In the genomic region with DNA sequence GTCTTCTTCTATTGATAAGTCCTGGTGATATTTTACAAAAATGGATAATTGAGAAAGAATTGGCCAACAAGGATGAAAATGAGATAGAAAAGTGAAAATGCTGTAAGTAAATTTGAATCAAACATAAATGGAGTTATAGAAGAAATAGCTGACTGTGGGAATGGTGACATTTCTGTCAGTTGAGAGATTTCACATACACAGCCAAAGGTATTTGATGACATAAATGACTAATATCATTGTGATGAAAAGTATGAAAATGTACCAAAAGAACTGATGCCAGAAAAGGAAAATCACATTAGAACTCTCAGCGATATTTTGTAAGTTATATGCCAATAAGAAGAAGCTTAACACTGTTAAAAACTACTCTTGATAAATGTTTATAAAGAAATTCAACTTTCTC, we compare ENCODE assay signal across 16 cellular contexts. TPM values are rescaled to one million over a fixed set of nuclear protein-coding genes. Genes with fewer than 3 reads are reported as not detected.
"Had no signal": no experiment of that assay in that cellular context is flagged by ENCODE, and none has a peak within 500 bp of the region (broad histone marks: within the 10 kb centered on the region; RNA-seq: fewer than 3 reads in every experiment).

No MANE protein-coding gene starts in this region.

- H3K36me3 ChIP-seq: neutrophil had no signal

- H3K27ac Mint-ChIP-seq: activated naive CD8-positive, alpha-beta T cell treated with anti-CD3 and anti-CD28 coated beads for 36 hours; activated T-helper 1 cell treated with anti-CD3 and anti-CD28 coated beads, Interleukin-12 subunit alpha, Interleukin-12 subunit beta, Interleukin-2, Interleukin-4 antibody, amounts not matched to agents 30 ng/mL and 10 ng/mL and 1 ng/mL, durations not matched to agents 14 hours and 24 hours and 36 hours; naive B cell had no signal

- H3K4me3 ChIP-seq: lung, skin epidermis had no signal

- H3K9me3 Mint-ChIP-seq: activated naive CD8-positive, alpha-beta T cell treated with anti-CD3 and anti-CD28 coated beads for 36 hours; activated T-helper 1 cell treated with anti-CD3 and anti-CD28 coated beads, Interleukin-12 subunit alpha, Interleukin-12 subunit beta, Interleukin-2, Interleukin-4 antibody, amounts not matched to agents 30 ng/mL and 10 ng/mL and 1 ng/mL, durations not matched to agents 14 hours and 24 hours and 36 hours had no signal

- DNase-seq: activated CD4-positive, alpha-beta T cell treated with anti-CD3 and anti-CD28 coated beads, Interleukin-2, amount 50 U/mL, for 1 hour; activated CD8-positive, alpha-beta memory T cell treated with anti-CD3 and anti-CD28 coated beads for 24 hours; activated naive CD8-positive, alpha-beta T cell treated with anti-CD3 and anti-CD28 coated beads for 36 hours; islet precursor cell; naive B cell; stimulated activated CD4-positive, alpha-beta T cell treated with anti-CD3 and anti-CD28 coated beads, Interleukin-4, amount 100 ng/mL, for 4 hours; stimulated activated naive CD8-positive, alpha-beta T cell treated with anti-CD3 and anti-CD28 coated beads, Interleukin-15, Interleukin-2, amounts not matched to agents 100 U/mL and 50 U/mL, for 24 hours had no signal

- H3K4me3 Mint-ChIP-seq: activated naive CD8-positive, alpha-beta T cell treated with anti-CD3 and anti-CD28 coated beads for 36 hours; activated T-helper 1 cell treated with anti-CD3 and anti-CD28 coated beads, Interleukin-12 subunit alpha, Interleukin-12 subunit beta, Interleukin-2, Interleukin-4 antibody, amounts not matched to agents 30 ng/mL and 10 ng/mL and 1 ng/mL, durations not matched to agents 14 hours and 24 hours and 36 hours; naive B cell had no signal

- H3K4me1 Mint-ChIP-seq: activated naive CD8-positive, alpha-beta T cell treated with anti-CD3 and anti-CD28 coated beads for 36 hours had no signal

- H3K27me3 ChIP-seq: neutrophil had no signal

- H3K27ac ChIP-seq: neutrophil had no signal

- ATAC-seq: activated CD4-positive, CD25-positive, alpha-beta regulatory T cell treated with anti-CD3 and anti-CD28 coated beads, Interleukin-2, amount 50 U/mL, for 24 hours; esophagus mucosa; stimulated activated naive CD8-positive, alpha-beta T cell treated with anti-CD3 and anti-CD28 coated beads, Interleukin-15, Interleukin-2, amounts not matched to agents 100 U/mL and 50 U/mL, for 24 hours had no signal

- H3K9me3 ChIP-seq: neutrophil had no signal

- H3K36me3 Mint-ChIP-seq: activated naive CD8-positive, alpha-beta T cell treated with anti-CD3 and anti-CD28 coated beads for 36 hours; naive B cell had no signal

- FAIRE-seq: bronchial epithelial cell, colon, endometrium had no signal

RNA-seq across cellular contexts. Expression of gene TFPI2, which starts 54.9 kb away (rescaled TPM):
- total RNA-seq: activated naive CD8-positive, alpha-beta T cell treated with anti-CD3 and anti-CD28 coated beads for 36 hours; activated T-helper 1 cell treated with anti-CD3 and anti-CD28 coated beads, Interleukin-12 subunit alpha, Interleukin-12 subunit beta, Interleukin-2, Interleukin-4 antibody, amounts not matched to agents 30 ng/mL and 10 ng/mL and 1 ng/mL, durations not matched to agents 14 hours and 24 hours and 36 hours had no signal
